ENCODE assay signal across 12 cellular contexts in genomic region chr15:52143862-52144261, GRCh38. TPM values are rescaled to one million over a fixed set of nuclear protein-coding genes. Genes with fewer than 3 reads are reported as not detected.
DNase-seq lines count a peak whose midpoint lies in the region; TF ChIP-seq lines count a peak whose summit lies in the region.
"Had no signal": no experiment of that assay in that cellular context is flagged by ENCODE, and none has a peak within 500 bp of the region (broad histone marks: within the 10 kb centered on the region; RNA-seq: fewer than 3 reads in every experiment).

No MANE protein-coding gene starts in this region.

- TF ChIP-seq POLR2A in NB4 (IDR thresholded peaks at IDR 0.05; ENCODE audit: extremely low read depth, insufficient read length), result no peak

- H3K27me3 Mint-ChIP-seq in endodermal cell (ENCODE audit: insufficient read depth), result no peaks in the 10 kb centered on the region
- H3K27me3 Mint-ChIP-seq: effector memory CD8-positive, alpha-beta T cell had no signal

- no peak overlapping the region for H3K27ac Mint-ChIP-seq in endodermal cell
- H3K27ac Mint-ChIP-seq: effector memory CD8-positive, alpha-beta T cell had no signal

- no peak overlapping the region; the same call in 1 of the 2 replicates for H3K9ac ChIP-seq in BLaER1
- H3K9ac ChIP-seq in endodermal cell (ENCODE audit: extremely low read depth, low read length, poor library complexity, severe bottlenecking), result no peak overlapping the region

- no peak overlapping the region for H3K4me3 Mint-ChIP-seq in endodermal cell
- H3K4me3 Mint-ChIP-seq: effector memory CD8-positive, alpha-beta T cell; H9 had no signal

- H3K9me3 Mint-ChIP-seq in endodermal cell, result peaks cover 13% of the 10 kb centered on the region
- H3K9me3 Mint-ChIP-seq: effector memory CD8-positive, alpha-beta T cell had no signal

- peak; percentile 98 for DNase-seq in NB4 (ENCODE audit: low read depth)
- DNase-seq in endodermal cell, result peak; percentile 62
- DNase-seq in myocyte (ENCODE audit: low read depth), result peak; percentile 95
- no peak for DNase-seq in NCI-H446 (lab: John Stamatoyannopoulos, UW)
- no peak for DNase-seq in DMS79 treated with DMSO at 0.1 percent for 48 hours (lab: John Stamatoyannopoulos, UW)
- DNase-seq in KG1 (lab: John Stamatoyannopoulos, UW), result no peak
- no peak for DNase-seq in ascending aorta (ENCODE audit: low spot score in 2 of 2)
- DNase-seq: activated naive CD4-positive, alpha-beta T cell; effector memory CD8-positive, alpha-beta T cell; H9; NCI-H187 treated with DMSO at 0.1 percent for 48 hours had no signal

- H3K36me3 ChIP-seq in BLaER1 (peaks cover 48% of the 10 kb centered on the region), endodermal cell (ENCODE audit: control insufficient read depth, insufficient read depth, low read length) (peaks cover 5% of the 10 kb centered on the region), ascending aorta (peaks cover 12 to 40% of the 10 kb centered on the region in 2 donors)

- peaks cover 15% of the 10 kb centered on the region for H3K4me1 Mint-ChIP-seq in endodermal cell

- H4K20me1 ChIP-seq in BLaER1, result no peaks in the 10 kb centered on the region

- TF ChIP-seq CTCF in NB4 (IDR thresholded peaks at IDR 0.05; ENCODE audit: low read depth, low read length) (no peak), endodermal cell (conservative IDR thresholded peaks at IDR 0.05) (no peak), ascending aorta (IDR thresholded peaks at IDR 0.05) (no peak)

- peaks cover 50% of the 10 kb centered on the region for H3K4me1 ChIP-seq in BLaER1
- H3K4me1 ChIP-seq in endodermal cell (ENCODE audit: control insufficient read depth, insufficient read depth, low read length), result peaks cover 3% of the 10 kb centered on the region
- no peaks in the 10 kb centered on the region for H3K4me1 ChIP-seq in ascending aorta

- peaks cover 27% of the 10 kb centered on the region for H3K36me3 Mint-ChIP-seq in endodermal cell (ENCODE audit: low read depth)

- H3K9me3 ChIP-seq in BLaER1, result peaks cover 17% of the 10 kb centered on the region; the same call in 1 of the 2 replicates
- H3K9me3 ChIP-seq in endodermal cell (ENCODE audit: control insufficient read depth, low read length), result peaks cover 8% of the 10 kb centered on the region
- H3K9me3 ChIP-seq in ascending aorta, result no peaks in the 10 kb centered on the region

- H3K4me2 ChIP-seq in BLaER1, result peak overlapping the region; percentile 71

- no peak overlapping the region for H3K4me3 ChIP-seq in BLaER1
- peak overlapping the region; percentile 33 for H3K4me3 ChIP-seq in NB4 (ENCODE audit: low read depth, low read length)
- H3K4me3 ChIP-seq in endodermal cell (ENCODE audit: low read length), result no peak overlapping the region
- H3K4me3 ChIP-seq in ascending aorta, result no peak overlapping the region

- intact Hi-C loops in ascending aorta (cut with DNase I), result loop anchor here (10.0 kb wide), 1 partner anchor 169 kb away; the partner anchor contains the start of gene LEO1

- H3K27me3 ChIP-seq in BLaER1 (no peaks in the 10 kb centered on the region), endodermal cell (ENCODE audit: control insufficient read depth, insufficient read depth, low read length, poor library complexity, severe bottlenecking) (no peaks in the 10 kb centered on the region), ascending aorta (no peaks in the 10 kb centered on the region)

- peak overlapping the region; percentile 58; the same call in 1 of the 2 replicates for H3K27ac ChIP-seq in BLaER1
- no peak overlapping the region for H3K27ac ChIP-seq in endodermal cell (ENCODE audit: low read depth, low read length)
- no peak overlapping the region for H3K27ac ChIP-seq in ascending aorta

- 80 to 84% methylated on average over 2 to 11 of the region's 11 CpGs for WGBS in endodermal cell (ENCODE audit: insufficient coverage in 1 of 2, insufficient read length in 1 of 2), 2 experiments

RNA-seq across cellular contexts. Expression of gene BCL2L10, which starts 31.3 kb away (rescaled TPM):
- total RNA-seq in endodermal cell, result 1 to 10 TPM in 1 of 2 donors, not detected in 1; 1.5 TPM
- polyA plus RNA-seq in endodermal cell (2013, experiment 1 of 2), result not detected
- polyA plus RNA-seq in endodermal cell (2013, experiment 2 of 2), result 0.29 TPM
- not detected in 2 replicates for total RNA-seq in myocyte
- polyA plus RNA-seq in myocyte (2012), result not detected
- total RNA-seq in ascending aorta, result not detected
- total RNA-seq: H9 had no signal

RNA-seq across cellular contexts. Expression of gene GNB5, which starts 47.3 kb away (rescaled TPM):
- total RNA-seq in endodermal cell (10 to 100 TPM; 19.1 to 20.7 TPM), myocyte (14.2 and 21.6 TPM in 2 replicates), ascending aorta (8.8 TPM)
- 18.2 TPM for polyA plus RNA-seq in endodermal cell (2013, experiment 1 of 2)
- 15.7 TPM for polyA plus RNA-seq in endodermal cell (2013, experiment 2 of 2)
- 31.3 TPM for polyA plus RNA-seq in myocyte (2012)

Comparison
In these comparisons a context has a peak if more than half of its experiments do, and no peak if none do; other contexts are left out.
1. DNase-seq: peak in NB4 (single experiment), endodermal cell (single experiment) and myocyte (single experiment); none in NCI-H446 (0 of 2), DMS79 treated with DMSO at 0.1 percent for 48 hours (single experiment), KG1 (single experiment) and ascending aorta (0 of 2).